ENCODE assay signal across 8 cellular contexts in genomic region chr4:54658321-54659093, GRCh38. TPM values are rescaled to one million over a fixed set of nuclear protein-coding genes. Genes with fewer than 3 reads are reported as not detected.
DNase-seq lines count a peak whose midpoint lies in the region; ATAC-seq and TF ChIP-seq lines count a peak whose summit lies in the region.

No MANE protein-coding gene starts in this region.

- WGBS in hepatocyte (ENCODE audit: low lambda C conversion rate, missing lambda C conversion rate) = under 1% methylated on average over 45 of the region's 74 CpGs

- H2AFZ ChIP-seq in PC-3 (ENCODE audit: low read length) (peak overlapping the region; percentile 71), hepatocyte (peak overlapping the region; percentile 68)

- H3K4me2 ChIP-seq in PC-3 (ENCODE audit: low read length) = peak overlapping the region; percentile 80
- H3K4me2 ChIP-seq in hepatocyte = peak overlapping the region; percentile 100

- H3K79me2 ChIP-seq in PC-3 (ENCODE audit: low read length) = no peaks in the 10 kb centered on the region
- peaks cover 3% of the 10 kb centered on the region for H3K79me2 ChIP-seq in hepatocyte

- TF ChIP-seq CTCF in PC-3 (conservative IDR thresholded peaks at IDR 0.05; ENCODE audit: low read depth, low read length) (peak; percentile 34; the same call in 1 of the 2 replicates), hepatocyte (IDR thresholded peaks at IDR 0.05; ENCODE audit: poor library complexity) (peak; percentile 41)

- H3K4me1 ChIP-seq in PC-3 (ENCODE audit: insufficient read depth, low read length) (peaks cover 11% of the 10 kb centered on the region), hepatocyte (ENCODE audit: insufficient read depth) (peaks cover 15% of the 10 kb centered on the region)

- H3K27me3 ChIP-seq in PC-3 (ENCODE audit: low read length) (peaks cover 56% of the 10 kb centered on the region), hepatocyte (peaks cover 46% of the 10 kb centered on the region)

- H3K36me3 ChIP-seq in PC-3 (ENCODE audit: low read depth, low read length) (no peaks in the 10 kb centered on the region), hepatocyte (replicated peaks; ENCODE audit: insufficient read depth, low read depth) (no peaks in the 10 kb centered on the region)

- no peaks in the 10 kb centered on the region for H3F3A ChIP-seq in PC-3 (ENCODE audit: low read length, unreplicated experiment)

- intact Hi-C loops in PC-3 (cut with micrococcal nuclease) = no loop called here
- intact Hi-C loops in posterior cingulate gyrus (cut with DNase I) = no loop called here

- H3K9me3 ChIP-seq in PC-3 (ENCODE audit: low read length) = no peaks in the 10 kb centered on the region
- H3K9me3 ChIP-seq in hepatocyte (ENCODE audit: low read depth) = no peaks in the 10 kb centered on the region

- H4K20me1 ChIP-seq in PC-3 (ENCODE audit: low read length) = no peaks in the 10 kb centered on the region
- H4K20me1 ChIP-seq in hepatocyte (ENCODE audit: insufficient read depth, poor library complexity, severe bottlenecking) = no peaks in the 10 kb centered on the region

- no TSS peak for BruUV-seq in PC-3 (replicated peaks; lab: Mats Ljungman, UMichigan)

- H3K9ac ChIP-seq in PC-3 (ENCODE audit: low read length) = no peak overlapping the region

- peak overlapping the region; percentile 60 for H3K4me3 ChIP-seq in PC-3 (ENCODE audit: low read length)
- H3K4me3 ChIP-seq in hepatocyte = peak overlapping the region; percentile 55

- H3K9me2 ChIP-seq in PC-3 (replicated peaks; ENCODE audit: low read length) (no peaks in the 10 kb centered on the region), hepatocyte (replicated peaks; ENCODE audit: insufficient read depth) (no peaks in the 10 kb centered on the region)

- H3K27ac ChIP-seq in PC-3 (ENCODE audit: low read length) (no peak overlapping the region), hepatocyte (no peak overlapping the region)

- CTCF ChIA-PET in PC-3 (lab: Charles Lee) = no interaction called here

- POLR2A ChIA-PET in PC-3 (lab: Charles Lee; ENCODE audit: unreplicated experiment) = no interaction called here

- DNase-seq in NCI-H2081 (lab: John Stamatoyannopoulos, UW) (peak; percentile 59 to 78), NCI-H2081 treated with DMSO at 0.1 percent for 48 hours (lab: John Stamatoyannopoulos, UW) (no peak), PC-3 (peak; percentile 36), amniotic epithelial cell (ENCODE audit: low read depth) (peak; percentile 7), hepatocyte (ENCODE audit: low spot score) (peak; percentile 70), posterior cingulate gyrus (peak; percentile 40 to 93 (median 58))

- ATAC-seq in HG02943 (IDR thresholded peaks at IDR 0.05; ENCODE audit: low read depth, unreplicated experiment) (peak; percentile 50), PC-3 (peak; percentile 75), HG03469 (IDR thresholded peaks at IDR 0.05; ENCODE audit: unreplicated experiment) (no peak)

RNA-seq across cellular contexts. Expression of gene KIT, which starts 0.8 kb away (rescaled TPM):
- not detected in 2 replicates for total RNA-seq in PC-3 (2014; rRNA removed)
- total RNA-seq in hepatocyte = 2.6 and 4.1 TPM in 2 replicates
- polyA plus RNA-seq in hepatocyte = 1.8 and 2.7 TPM in 2 replicates
